ENCODE assay signal across 32 cellular contexts in the genomic region with DNA sequence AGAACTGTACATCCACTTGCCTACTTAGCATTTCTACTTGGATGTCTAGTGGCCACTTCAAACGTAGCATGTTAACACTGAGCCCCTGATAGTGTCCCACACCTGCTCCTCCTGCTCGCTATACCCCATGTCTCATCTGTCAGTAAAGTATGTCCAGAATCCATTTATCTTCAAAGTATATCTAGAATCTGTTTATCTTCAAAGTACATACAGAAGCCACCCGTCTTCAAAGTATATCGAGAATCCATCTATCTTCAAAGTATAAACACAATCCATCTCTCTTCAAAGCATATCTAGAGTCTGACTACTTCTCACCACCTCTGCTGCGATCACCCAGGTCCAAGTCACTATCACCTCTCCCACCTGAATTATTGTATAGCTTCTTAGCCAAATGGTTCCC.
"Had no signal": no experiment of that assay in that cellular context is flagged by ENCODE, and none has a peak within 500 bp of the region (broad histone marks: within the 10 kb centered on the region; RNA-seq: fewer than 3 reads in every experiment).

No MANE protein-coding gene starts in this region.

- H3K4me3 ChIP-seq: SJSA1 had no signal

- FAIRE-seq: bronchial epithelial cell had no signal

- ATAC-seq: activated CD8-positive, alpha-beta T cell treated with anti-CD3 and anti-CD28 coated beads for 36 hours; activated naive CD8-positive, alpha-beta T cell treated with anti-CD3 and anti-CD28 coated beads, Interleukin-2, amount 50 U/mL, for 24 hours; activated T-cell treated with anti-CD3 and anti-CD28 coated beads, Interleukin-2, amount 50 U/mL, for 72 hours; Panc1; SK-N-SH treated with all-trans-retinoic acid at 6 μM for 48 hours had no signal

- H3K4me1 ChIP-seq: SJSA1 had no signal

- H3K4me3 Mint-ChIP-seq: activated CD4-positive, alpha-beta T cell treated with anti-CD3 and anti-CD28 coated beads, Interleukin-2, amount 10 ng/mL, durations not matched to agents 24 days and 14 days; activated CD8-positive, alpha-beta T cell treated with anti-CD3 and anti-CD28 coated beads for 36 hours; activated naive CD8-positive, alpha-beta T cell; activated naive CD8-positive, alpha-beta T cell treated with anti-CD3 and anti-CD28 coated beads, Interleukin-2, amount 50 U/mL, for 24 hours; activated T-cell treated with anti-CD3 and anti-CD28 coated beads, Interleukin-2, amount 50 U/mL, for 72 hours; brain had no signal

- H3K36me3 Mint-ChIP-seq: brain had no signal

- DNase-seq: activated CD4-positive, alpha-beta T cell treated with anti-CD3 and anti-CD28 coated beads, Interleukin-2, amount 10 ng/mL, durations not matched to agents 24 days and 14 days; activated CD4-positive, alpha-beta T cell treated with anti-CD3 and anti-CD28 coated beads, Interleukin-2, amount 50 U/mL, for 4 hours; activated CD4-positive, CD25-positive, alpha-beta regulatory T cell; activated CD8-positive, alpha-beta T cell treated with anti-CD3 and anti-CD28 coated beads for 36 hours; activated gamma-delta T cell; activated naive CD4-positive, alpha-beta T cell treated with Interleukin-2 at 50 U/mL for 16 hours; activated naive CD8-positive, alpha-beta T cell treated with anti-CD3 and anti-CD28 coated beads, Interleukin-2, amount 50 U/mL, for 24 hours; activated T-cell treated with anti-CD3 and anti-CD28 coated beads, Interleukin-2, amount 50 U/mL, for 1 hour; activated T-cell treated with anti-CD3 and anti-CD28 coated beads, Interleukin-2, amount 50 U/mL, for 72 hours; anterior cingulate cortex; caudate nucleus; cerebellar nuclear complex; Karpas-422; KBM-7; NCI-H1105; NCI-H1417 treated with DMSO at 0.1 percent for 48 hours; NCI-H187 treated with DMSO at 0.1 percent for 48 hours; NCI-H2081; NCI-H446; NCI-H524 treated with DMSO at 0.1 percent for 48 hours; SHP77; T-helper 1 cell; T-helper 2 cell; T-helper 9 cell; WERI-Rb-1 had no signal

- H3K9me3 ChIP-seq: SJSA1 had no signal

- H3K27me3 Mint-ChIP-seq: activated naive CD8-positive, alpha-beta T cell treated with anti-CD3 and anti-CD28 coated beads, Interleukin-2, amount 50 U/mL, for 24 hours had no signal

- H3K36me3 ChIP-seq: SJSA1, WERI-Rb-1 had no signal

- H3K27ac Mint-ChIP-seq: activated CD4-positive, alpha-beta T cell treated with anti-CD3 and anti-CD28 coated beads, Interleukin-2, amount 10 ng/mL, durations not matched to agents 24 days and 14 days; activated CD8-positive, alpha-beta T cell treated with anti-CD3 and anti-CD28 coated beads for 36 hours; activated naive CD8-positive, alpha-beta T cell; activated naive CD8-positive, alpha-beta T cell treated with anti-CD3 and anti-CD28 coated beads, Interleukin-2, amount 50 U/mL, for 24 hours; activated T-cell treated with anti-CD3 and anti-CD28 coated beads, Interleukin-2, amount 50 U/mL, for 72 hours; activated T-helper 2 cell treated with anti-CD3 and anti-CD28 coated beads, Interferon-gamma antibody, Interleukin-2, Interleukin-4, amounts not matched to agents 10 μg/mL and 5 μg/mL and 100 μg/mL, durations not matched to agents 14 hours and 24 hours and 36 hours; brain had no signal

- H3K9me3 Mint-ChIP-seq: activated CD4-positive, alpha-beta T cell treated with anti-CD3 and anti-CD28 coated beads, Interleukin-2, amount 10 ng/mL, durations not matched to agents 24 days and 14 days; activated CD8-positive, alpha-beta T cell treated with anti-CD3 and anti-CD28 coated beads for 36 hours; activated naive CD8-positive, alpha-beta T cell treated with anti-CD3 and anti-CD28 coated beads, Interleukin-2, amount 50 U/mL, for 24 hours; activated T-cell treated with anti-CD3 and anti-CD28 coated beads, Interleukin-2, amount 50 U/mL, for 72 hours; activated T-helper 2 cell treated with anti-CD3 and anti-CD28 coated beads, Interferon-gamma antibody, Interleukin-2, Interleukin-4, amounts not matched to agents 10 μg/mL and 5 μg/mL and 100 μg/mL, durations not matched to agents 14 hours and 24 hours and 36 hours; brain had no signal

- H3K27ac ChIP-seq: SJSA1, WERI-Rb-1 had no signal
